ENCODE assay signal across 29 cellular contexts in genomic region chr12:131245564-131246355, GRCh38.
"Had no signal": no experiment of that assay in that cellular context is flagged by ENCODE, and none has a peak within 500 bp of the region (broad histone marks: within the 10 kb centered on the region; RNA-seq: fewer than 3 reads in every experiment).

No MANE protein-coding gene starts in this region.

- ATAC-seq: effector memory CD8-positive, alpha-beta T cell; heart right ventricle; left colon; left ventricle myocardium superior; mucosa of descending colon; natural killer cell treated with Interleukin-12 subunit alpha and Interleukin-12 subunit beta and Interleukin-15 and Interleukin-18, amount 100 ng/mL, for 72 hours; sciatic nerve; stimulated activated effector memory CD8-positive, alpha-beta T cell treated with anti-CD3 and anti-CD28 coated beads, Interleukin-12 subunit alpha, Interleukin-12 subunit beta, amount 100 ng/mL, for 72 hours had no signal

- FAIRE-seq: endometrium, islet of Langerhans had no signal

- DNase-seq: cortex of kidney; effector memory CD8-positive, alpha-beta T cell; erythroblast; esophagus squamous epithelium; foreskin melanocyte; glutamatergic neuron; heart right ventricle; hippocampal formation; kidney glomerular epithelial cell; left colon; left ventricle myocardium superior; mucosa of descending colon; naive B cell; stimulated activated CD4-positive, alpha-beta T cell treated with anti-CD3 and anti-CD28 coated beads, Interleukin-2, amount 100 ng/mL, for 24 hours; stimulated activated CD4-positive, alpha-beta T cell treated with anti-CD3 and anti-CD28 coated beads, Interleukin-4, amount 100 ng/mL, for 24 hours; stimulated activated naive CD4-positive, alpha-beta T cell treated with Interleukin-2 at 50 U/mL for 16 hours; stomach; thyroid gland; trophoblast cell had no signal

- H3K9me3 ChIP-seq: esophagus squamous epithelium, mucosa of descending colon, prostate gland, right atrium auricular region, stomach, thyroid gland, vagina had no signal

- H3K36me3 ChIP-seq: esophagus squamous epithelium, heart right ventricle, prostate gland, right atrium auricular region, stomach, thyroid gland, vagina had no signal

- H3K4me3 ChIP-seq: esophagus squamous epithelium, heart right ventricle, lung, mucosa of descending colon, prostate gland, right atrium auricular region, smooth muscle cell, stomach, thyroid gland, vagina had no signal

- H3K4me2 ChIP-seq: smooth muscle cell had no signal

- H3K27ac ChIP-seq: esophagus squamous epithelium, heart right ventricle, prostate gland, right atrium auricular region, stomach, thyroid gland, vagina had no signal

- H3K4me1 ChIP-seq: esophagus squamous epithelium, heart right ventricle, prostate gland, right atrium auricular region, stomach, thyroid gland had no signal

- H3K27me3 ChIP-seq: right atrium auricular region, thyroid gland, vagina had no signal
